ENCODE assay signal across 9 cellular contexts in genomic region chr17:75181110-75181509, GRCh38. TPM values are rescaled to one million over a fixed set of nuclear protein-coding genes. Genes with fewer than 3 reads are reported as not detected.
DNase-seq lines count a peak whose midpoint lies in the region; ATAC-seq and TF ChIP-seq lines count a peak whose summit lies in the region.
"Had no signal": no experiment of that assay in that cellular context is flagged by ENCODE, and none has a peak within 500 bp of the region (broad histone marks: within the 10 kb centered on the region; RNA-seq: fewer than 3 reads in every experiment).

No MANE protein-coding gene starts in this region.

- no peak overlapping the region for H2AFZ ChIP-seq in Loucy (ENCODE audit: low read length)

- no peaks in the 10 kb centered on the region for H3K27me3 ChIP-seq in BE2C
- H3K27me3 ChIP-seq in Loucy (ENCODE audit: insufficient read depth, low read length, poor library complexity, severe bottlenecking): peaks cover 7% of the 10 kb centered on the region
- H3K27me3 ChIP-seq in ectodermal cell (ENCODE audit: control insufficient read depth, insufficient read depth, low read length, poor library complexity, severe bottlenecking): no peaks in the 10 kb centered on the region

- no peaks in the 10 kb centered on the region for H3K9me2 ChIP-seq in Loucy (replicated peaks; ENCODE audit: low read depth, low read length)

- H3K27ac ChIP-seq in ectodermal cell (ENCODE audit: insufficient read depth, low read depth, low read length, poor library complexity, severe bottlenecking): no peak overlapping the region

- WGBS in ectodermal cell, 2 experiments: 47 to 56% methylated on average over 5 to 8 of the region's 8 CpGs

- DNase-seq in BE2C: no peak
- DNase-seq in nephron progenitor cell: no peak
- no peak for DNase-seq in UCSD-AML1 (lab: John Stamatoyannopoulos, UW; ENCODE audit: unreplicated experiment)
- no peak for DNase-seq in NCI-H510A treated with DMSO at 0.1 percent for 48 hours (lab: John Stamatoyannopoulos, UW)
- DNase-seq in NCI-H2171 (lab: John Stamatoyannopoulos, UW): no peak
- DNase-seq: NCI-H1092 had no signal

- H4K20me1 ChIP-seq in Loucy (ENCODE audit: insufficient read depth, low read length, poor library complexity, severe bottlenecking): peaks cover 57% of the 10 kb centered on the region

- H3K9me3 ChIP-seq in BE2C (no peaks in the 10 kb centered on the region), Loucy (ENCODE audit: insufficient read depth, low read depth, low read length) (no peaks in the 10 kb centered on the region), ectodermal cell (ENCODE audit: control insufficient read depth, low read length) (no peaks in the 10 kb centered on the region)

- H3K4me3 ChIP-seq in BE2C (ENCODE audit: low read depth, low read length): peak overlapping the region; percentile 99
- peak overlapping the region; percentile 88 for H3K4me3 ChIP-seq in Loucy (ENCODE audit: low read length, poor library complexity, severe bottlenecking)
- H3K4me3 ChIP-seq in ectodermal cell (ENCODE audit: insufficient read depth, low read depth, low read length): peak overlapping the region; percentile 73

- H3K4me3 Mint-ChIP-seq in nephron progenitor cell: peak overlapping the region; percentile 94

- peak overlapping the region; percentile 84 for H3K4me2 ChIP-seq in Loucy (ENCODE audit: low read depth, low read length, poor library complexity, severe bottlenecking)

- no peaks in the 10 kb centered on the region for H3F3A ChIP-seq in Loucy (ENCODE audit: low read depth)

- H3K36me3 Mint-ChIP-seq in nephron progenitor cell (ENCODE audit: low read depth): peaks cover 35% of the 10 kb centered on the region

- ATAC-seq in GM18873 (IDR thresholded peaks at IDR 0.05; ENCODE audit: low FRiP score, unreplicated experiment): no peak

- peaks cover 9% of the 10 kb centered on the region for H3K9me3 Mint-ChIP-seq in nephron progenitor cell

- no peaks in the 10 kb centered on the region for H3K4me1 ChIP-seq in BE2C
- H3K4me1 ChIP-seq in Loucy (ENCODE audit: insufficient read depth, low read length, poor library complexity, severe bottlenecking): peaks cover 28% of the 10 kb centered on the region
- H3K4me1 ChIP-seq in ectodermal cell (ENCODE audit: control insufficient read depth, insufficient read depth, low read length): no peaks in the 10 kb centered on the region

- peaks cover 40% of the 10 kb centered on the region for H3K4me1 Mint-ChIP-seq in nephron progenitor cell

- peak overlapping the region; percentile 90 for H3K27ac Mint-ChIP-seq in nephron progenitor cell

- H3K27me3 Mint-ChIP-seq in nephron progenitor cell (ENCODE audit: low read depth, poor library complexity): peaks cover 2% of the 10 kb centered on the region

- H3K36me3 ChIP-seq in BE2C (peaks cover 37% of the 10 kb centered on the region), Loucy (ENCODE audit: insufficient read depth, low read length) (peaks cover 13% of the 10 kb centered on the region; the same call in 1 of the 2 replicates), ectodermal cell (ENCODE audit: control insufficient read depth, insufficient read depth, low read length) (peaks cover 18% of the 10 kb centered on the region)

- peak overlapping the region; percentile 98 for H3K9ac ChIP-seq in Loucy (ENCODE audit: low read depth, low read length, poor library complexity, severe bottlenecking)

- TF ChIP-seq CTCF in BE2C (IDR thresholded peaks at IDR 0.05; ENCODE audit: low read depth, low read length): no peak
- no peak for TF ChIP-seq CTCF in Loucy (conservative IDR thresholded peaks at IDR 0.05; ENCODE audit: low read length)
- no peak for TF ChIP-seq CTCF in nephron progenitor cell (IDR thresholded peaks at IDR 0.05)

- H3K79me2 ChIP-seq in Loucy (ENCODE audit: insufficient read depth, low read length): peaks cover 75% of the 10 kb centered on the region

RNA-seq across cellular contexts. Expression of gene SUMO2, which starts 1.6 kb away (rescaled TPM):
- polyA plus RNA-seq in BE2C (2012; ENCODE audit: insufficient read depth, insufficient read length, low read depth): 440 TPM
- polyA plus RNA-seq in ectodermal cell (2013, experiment 1 of 4): 886 TPM
- 882 TPM for polyA plus RNA-seq in ectodermal cell (2013, experiment 2 of 4)
- 670 TPM for polyA plus RNA-seq in ectodermal cell (2013, experiment 3 of 4)
- polyA plus RNA-seq in ectodermal cell (2013, experiment 4 of 4): 770 TPM

RNA-seq across cellular contexts. Expression of gene NUP85, which starts 24.4 kb away (rescaled TPM):
- 96.3 TPM for polyA plus RNA-seq in BE2C (2012; ENCODE audit: insufficient read depth, insufficient read length, low read depth)
- polyA plus RNA-seq in ectodermal cell (2013, experiment 1 of 4): 96.1 TPM
- polyA plus RNA-seq in ectodermal cell (2013, experiment 2 of 4): 91.9 TPM
- 54.7 TPM for polyA plus RNA-seq in ectodermal cell (2013, experiment 3 of 4)
- polyA plus RNA-seq in ectodermal cell (2013, experiment 4 of 4): 57.3 TPM

RNA-seq across cellular contexts. Expression of gene JPT1, which starts 26.8 kb away (rescaled TPM):
- 474 TPM for polyA plus RNA-seq in BE2C (2012; ENCODE audit: insufficient read depth, insufficient read length, low read depth)
- 265 TPM for polyA plus RNA-seq in ectodermal cell (2013, experiment 1 of 4)
- polyA plus RNA-seq in ectodermal cell (2013, experiment 2 of 4): 217 TPM
- 231 TPM for polyA plus RNA-seq in ectodermal cell (2013, experiment 3 of 4)
- polyA plus RNA-seq in ectodermal cell (2013, experiment 4 of 4): 240 TPM

RNA-seq across cellular contexts. Expression of gene NT5C, which starts 49.6 kb away (rescaled TPM):
- polyA plus RNA-seq in BE2C (2012; ENCODE audit: insufficient read depth, insufficient read length, low read depth): 226 TPM
- 56.8 TPM for polyA plus RNA-seq in ectodermal cell (2013, experiment 1 of 4)
- polyA plus RNA-seq in ectodermal cell (2013, experiment 2 of 4): 54.7 TPM
- polyA plus RNA-seq in ectodermal cell (2013, experiment 3 of 4): 60.6 TPM
- 68.0 TPM for polyA plus RNA-seq in ectodermal cell (2013, experiment 4 of 4)
